Comparison of ENCODE assay signal across 9 cellular contexts in the genomic region with DNA sequence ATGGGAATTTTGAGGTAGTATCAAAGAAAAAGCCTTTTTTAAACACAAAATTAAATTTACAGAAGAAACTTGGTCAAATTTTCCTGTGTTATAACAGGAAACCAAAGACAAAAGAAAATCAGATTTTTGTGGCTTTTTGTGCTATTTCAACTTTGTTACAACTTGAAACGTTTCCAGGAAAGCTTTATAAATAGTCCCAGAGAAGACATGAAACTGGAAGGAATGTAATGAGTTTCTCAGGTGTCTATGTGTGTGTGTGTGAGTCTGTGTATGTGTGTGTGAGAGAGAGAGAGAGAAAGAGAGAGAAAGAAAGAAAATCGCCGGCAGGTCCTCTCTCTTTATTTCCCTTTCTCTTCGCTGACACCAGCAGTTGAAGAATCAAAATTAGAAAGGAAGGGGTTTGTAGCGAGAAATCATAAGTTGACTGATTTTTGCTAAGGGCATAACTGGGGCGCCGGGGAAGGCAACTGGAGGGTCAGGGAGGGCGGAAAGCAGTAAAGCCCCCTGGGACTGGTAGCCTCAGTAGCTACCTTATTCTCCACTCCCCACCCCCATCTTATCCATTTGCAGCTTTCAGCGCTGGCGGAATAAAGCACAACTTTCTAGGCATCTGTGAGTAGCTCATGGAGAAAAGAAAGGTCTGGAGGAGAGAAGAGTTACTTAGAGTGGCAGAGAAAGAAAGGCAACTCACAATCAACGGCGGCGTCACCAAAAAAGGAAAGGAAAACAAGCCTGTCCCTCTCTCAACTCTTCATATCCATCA. TPM values are rescaled to one million over a fixed set of nuclear protein-coding genes. Genes with fewer than 3 reads are reported as not detected.
A peak's percentile ranks its signal among the peaks of the same experiment; 100 is the strongest.
DNase-seq lines count a peak whose midpoint lies in the region; TF ChIP-seq lines count a peak whose summit lies in the region.
"Had no signal": no experiment of that assay in that cellular context is flagged by ENCODE, and none has a peak within 500 bp of the region (broad histone marks: within the 10 kb centered on the region; RNA-seq: fewer than 3 reads in every experiment).

No MANE protein-coding gene starts in this region.

- under 1% methylated on average over 13 of the region's 13 CpGs for WGBS in smooth muscle cell (ENCODE audit: low lambda C conversion rate)

- H3F3A ChIP-seq in smooth muscle cell (ENCODE audit: low read depth), result no peaks in the 10 kb centered on the region

- peak overlapping the region; percentile 54 for H2AFZ ChIP-seq in KMS-11 (ENCODE audit: low read depth)
- peak overlapping the region; percentile 60 for H2AFZ ChIP-seq in smooth muscle cell (ENCODE audit: low read depth)

- no peak for TF ChIP-seq CTCF in KMS-11 (conservative IDR thresholded peaks at IDR 0.05; ENCODE audit: low read depth, low read length)
- TF ChIP-seq CTCF in brain (conservative IDR thresholded peaks at IDR 0.05), result no peak
- TF ChIP-seq CTCF in smooth muscle cell (IDR thresholded peaks at IDR 0.05; ENCODE audit: borderline replicate concordance, insufficient read depth, poor library complexity, severe bottlenecking), result no peak

- H3K9ac ChIP-seq in KMS-11, result no peak overlapping the region
- peak overlapping the region; percentile 59 for H3K9ac ChIP-seq in smooth muscle cell (ENCODE audit: low read depth)

- H3K27me3 Mint-ChIP-seq in brain, result peaks cover 19% of the 10 kb centered on the region

- H3K27ac ChIP-seq in KMS-11 (no peak overlapping the region), smooth muscle cell (ENCODE audit: low read depth) (peak overlapping the region; percentile 45)

- peak; percentile 55 for DNase-seq in islet precursor cell
- no peak for DNase-seq in smooth muscle cell (lab: John Stamatoyannopoulos, UW; ENCODE audit: unreplicated experiment)
- no peak for DNase-seq in stimulated activated CD4-positive, alpha-beta T cell treated with anti-CD3 and anti-CD28 coated beads, Interleukin-4, amount 100 ng/mL, for 1 hour
- DNase-seq in NCI-H128 (lab: John Stamatoyannopoulos, UW; ENCODE audit: unreplicated experiment), result no peak
- DNase-seq in NCI-H524 treated with DMSO at 0.1 percent for 48 hours (lab: John Stamatoyannopoulos, UW), result no peak
- DNase-seq: small intestine had no signal

- H3K4me3 ChIP-seq in KMS-11 (IDR thresholded peaks at IDR 0.05; ENCODE audit: insufficient read depth, low read depth, low read length), result no peak overlapping the region
- peak overlapping the region; percentile 76 for H3K4me3 ChIP-seq in smooth muscle cell

- H3K27me3 ChIP-seq in KMS-11 (ENCODE audit: insufficient read depth, low read depth) (no peaks in the 10 kb centered on the region), smooth muscle cell (ENCODE audit: low read depth) (peaks cover 10% of the 10 kb centered on the region)

- H3K27ac Mint-ChIP-seq in brain, result peak overlapping the region; percentile 81 to 98 (median 94)
- H3K27ac Mint-ChIP-seq: activated naive CD4-positive, alpha-beta T cell treated with anti-CD3 and anti-CD28 coated beads, Interleukin-2, amount 50 U/mL, for 72 hours had no signal

- H3K79me2 ChIP-seq in KMS-11 (ENCODE audit: insufficient read depth, low read depth), result no peaks in the 10 kb centered on the region
- peaks cover 27% of the 10 kb centered on the region for H3K79me2 ChIP-seq in smooth muscle cell (ENCODE audit: low read depth)

- peaks cover 24% of the 10 kb centered on the region for H3K4me1 Mint-ChIP-seq in brain

- H3K9me3 ChIP-seq in smooth muscle cell (replicated peaks; ENCODE audit: low read depth), result no peaks in the 10 kb centered on the region

- H3K36me3 ChIP-seq in KMS-11 (ENCODE audit: insufficient read depth), result no peaks in the 10 kb centered on the region
- H3K36me3 ChIP-seq in smooth muscle cell (ENCODE audit: low read depth), result no peaks in the 10 kb centered on the region

- H3K9me3 Mint-ChIP-seq in brain, result peaks cover 0 to 2% (median 0%) of the 10 kb centered on the region in 5 experiments

- H3K36me3 Mint-ChIP-seq in brain, result peaks cover 6% of the 10 kb centered on the region

- H3K4me3 Mint-ChIP-seq in brain, result peak overlapping the region; percentile 85 to 97 (median 92)

- H3K4me2 ChIP-seq in KMS-11, result peak overlapping the region; percentile 78
- H3K4me2 ChIP-seq in smooth muscle cell, result peak overlapping the region; percentile 94

- H4K20me1 ChIP-seq in KMS-11 (ENCODE audit: insufficient read depth) (no peaks in the 10 kb centered on the region), smooth muscle cell (ENCODE audit: low read depth) (no peaks in the 10 kb centered on the region)

- H3K4me1 ChIP-seq in KMS-11 (ENCODE audit: low read depth, poor library complexity, severe bottlenecking) (peaks cover 7% of the 10 kb centered on the region), smooth muscle cell (ENCODE audit: low read depth) (peaks cover 21% of the 10 kb centered on the region)

RNA-seq across cellular contexts. Expression of a gene that starts 1.4 kb away (rescaled TPM):
- polyA plus RNA-seq in brain (ENCODE audit: insufficient read depth, low read depth, low replicate concordance) (4.6 TPM), smooth muscle cell (19.5 and 21.9 TPM in 2 replicates)
- 36.8 and 47.9 TPM in 2 replicates for total RNA-seq in smooth muscle cell
- total RNA-seq: activated naive CD4-positive, alpha-beta T cell treated with anti-CD3 and anti-CD28 coated beads, Interleukin-2, amount 50 U/mL, for 72 hours had no signal
